23 cellular contexts compared by ENCODE assay signal in genomic region chr22:36267896-36268485, GRCh38.
"Had no signal": no experiment of that assay in that cellular context is flagged by ENCODE, and none has a peak within 500 bp of the region (broad histone marks: within the 10 kb centered on the region; RNA-seq: fewer than 3 reads in every experiment).

No MANE protein-coding gene starts in this region.

- H3K4me3 ChIP-seq: adrenal gland, body of pancreas, SK-N-MC had no signal

- H3K27ac Mint-ChIP-seq: activated naive CD8-positive, alpha-beta T cell treated with anti-CD3 and anti-CD28 coated beads, Interleukin-2, amount 10 ng/mL, durations not matched to agents 7 days and 5 days; activated T-cell treated with anti-CD3 and anti-CD28 coated beads, Interleukin-2, amount 50 U/mL, for 72 hours; activated T-helper 2 cell treated with anti-CD3 and anti-CD28 coated beads, Interferon-gamma antibody, Interleukin-2, Interleukin-4, amounts not matched to agents 10 μg/mL and 5 μg/mL and 100 μg/mL, durations not matched to agents 14 hours and 24 hours and 36 hours had no signal

- H3K27ac ChIP-seq: adrenal gland, body of pancreas, SK-N-MC had no signal

- H3K27me3 Mint-ChIP-seq: activated naive CD8-positive, alpha-beta T cell treated with anti-CD3 and anti-CD28 coated beads, Interleukin-2, amount 10 ng/mL, durations not matched to agents 7 days and 5 days; central memory CD8-positive, alpha-beta T cell had no signal

- H3K9me3 Mint-ChIP-seq: activated naive CD8-positive, alpha-beta T cell treated with anti-CD3 and anti-CD28 coated beads, Interleukin-2, amount 10 ng/mL, durations not matched to agents 7 days and 5 days; activated T-cell treated with anti-CD3 and anti-CD28 coated beads, Interleukin-2, amount 50 U/mL, for 72 hours; activated T-helper 2 cell treated with anti-CD3 and anti-CD28 coated beads, Interferon-gamma antibody, Interleukin-2, Interleukin-4, amounts not matched to agents 10 μg/mL and 5 μg/mL and 100 μg/mL, durations not matched to agents 14 hours and 24 hours and 36 hours; central memory CD8-positive, alpha-beta T cell had no signal

- ATAC-seq: activated CD4-positive, CD25-positive, alpha-beta regulatory T cell treated with anti-CD3 and anti-CD28 coated beads, Interleukin-2, amount 50 U/mL, for 24 hours; body of pancreas; Right ventricle myocardium inferior had no signal

- H3K27me3 ChIP-seq: adrenal gland, body of pancreas had no signal

- H3K4me1 ChIP-seq: adrenal gland, body of pancreas had no signal

- DNase-seq: activated CD4-positive, alpha-beta T cell treated with anti-CD3 and anti-CD28 coated beads for 4 hours; activated CD4-positive, alpha-beta T cell treated with anti-CD3 and anti-CD28 coated beads, Interleukin-2, amount 50 U/mL, for 48 hours; activated naive CD4-positive, alpha-beta T cell; activated naive CD8-positive, alpha-beta T cell treated with anti-CD3 and anti-CD28 coated beads, Interleukin-2, amount 10 ng/mL, durations not matched to agents 7 days and 5 days; activated T-cell treated with anti-CD3 and anti-CD28 coated beads, Interleukin-2, amount 50 U/mL, for 72 hours; anterior cingulate cortex; body of pancreas; Kasumi-1; KBM-7; NCI-H1105 treated with DMSO at 0.1 percent for 48 hours; NCI-H146; NCI-H1930; NCI-H345; NCI-H510A; NCI-H526 treated with DMSO at 0.1 percent for 48 hours; NCI-H82; SW 1271 had no signal

- H3K9me3 ChIP-seq: adrenal gland, body of pancreas had no signal

- H3K4me3 Mint-ChIP-seq: activated naive CD8-positive, alpha-beta T cell treated with anti-CD3 and anti-CD28 coated beads, Interleukin-2, amount 10 ng/mL, durations not matched to agents 7 days and 5 days; activated T-cell treated with anti-CD3 and anti-CD28 coated beads, Interleukin-2, amount 50 U/mL, for 72 hours; central memory CD8-positive, alpha-beta T cell had no signal
